ENCODE assay signal across 15 cellular contexts in the genomic region with DNA sequence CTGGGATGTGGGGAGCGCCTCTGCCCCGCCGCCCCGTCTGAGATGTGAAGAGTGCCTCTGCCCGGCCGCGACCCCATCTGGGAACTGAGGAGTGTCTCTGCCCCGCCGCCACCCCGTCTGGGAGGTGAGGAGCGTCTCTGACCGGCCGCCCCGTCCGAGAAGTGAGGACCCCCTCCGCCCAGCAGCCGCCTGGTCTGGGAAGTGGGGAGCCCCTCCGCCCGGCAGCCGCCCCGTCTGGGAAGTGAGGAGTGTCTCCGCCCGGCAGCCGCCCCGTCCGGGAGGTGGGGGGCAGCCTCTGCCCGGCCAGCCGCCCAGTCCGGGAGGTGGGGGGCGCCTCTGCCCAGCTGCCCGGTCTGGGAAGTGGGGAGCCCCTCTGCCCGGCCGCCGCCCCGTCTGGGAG. TPM values are rescaled to one million over a fixed set of nuclear protein-coding genes. Genes with fewer than 3 reads are reported as not detected.
"Had no signal": no experiment of that assay in that cellular context is flagged by ENCODE, and none has a peak within 500 bp of the region (broad histone marks: within the 10 kb centered on the region; RNA-seq: fewer than 3 reads in every experiment).

No MANE protein-coding gene starts in this region.

RNA-seq across cellular contexts. Expression of gene GPX6, which starts 13.5 kb away (rescaled TPM):
- total RNA-seq: stomach, subcutaneous adipose tissue, suprapubic skin, temporal lobe, thoracic aorta, thyroid gland, tibial nerve, transverse colon, upper lobe of left lung, upper lobe of right lung, ureter, urinary bladder, uterus, vagina had no signal
- polyA plus RNA-seq: stomach, thymus, urinary bladder had no signal

RNA-seq across cellular contexts. Expression of gene GPX5, which starts 23.5 kb away (rescaled TPM):
- total RNA-seq: stomach, subcutaneous adipose tissue, suprapubic skin, temporal lobe, thoracic aorta, thyroid gland, tibial nerve, transverse colon, upper lobe of left lung, upper lobe of right lung, ureter, urinary bladder, uterus, vagina had no signal
- polyA plus RNA-seq: stomach, urinary bladder had no signal
